Comparison of ENCODE assay signal across 19 cellular contexts in genomic region chr4:76657443-76657842, GRCh38.
DNase-seq lines count a peak whose midpoint lies in the region; ATAC-seq and TF ChIP-seq lines count a peak whose summit lies in the region.
"Had no signal": no experiment of that assay in that cellular context is flagged by ENCODE, and none has a peak within 500 bp of the region (broad histone marks: within the 10 kb centered on the region; RNA-seq: fewer than 3 reads in every experiment).

No MANE protein-coding gene starts in this region.

- H3K27me3 ChIP-seq in Loucy (ENCODE audit: insufficient read depth, low read length, poor library complexity, severe bottlenecking) (no peaks in the 10 kb centered on the region), colonic mucosa (no peaks in the 10 kb centered on the region), osteoblast (ENCODE audit: insufficient read depth, low read length) (no peaks in the 10 kb centered on the region), WERI-Rb-1 (ENCODE audit: insufficient read depth, low read depth, severe bottlenecking) (no peaks in the 10 kb centered on the region)
- H3K27me3 ChIP-seq: sigmoid colon had no signal

- intact Hi-C loops in colonic mucosa (cut with DNase I), result no loop called here

- H3K27ac ChIP-seq in colonic mucosa (peak overlapping the region; percentile 3), osteoblast (ENCODE audit: low read depth, low read length) (peak overlapping the region; percentile 79), WERI-Rb-1 (no peak overlapping the region)
- H3K27ac ChIP-seq: parathyroid adenoma had no signal

- no peaks in the 10 kb centered on the region for H4K20me1 ChIP-seq in Loucy (ENCODE audit: insufficient read depth, low read length, poor library complexity, severe bottlenecking)
- H4K20me1 ChIP-seq in osteoblast (ENCODE audit: insufficient read depth, low read length), result no peaks in the 10 kb centered on the region

- H3K9me3 ChIP-seq in Loucy (ENCODE audit: insufficient read depth, low read depth, low read length), result no peaks in the 10 kb centered on the region
- H3K9me3 ChIP-seq in colonic mucosa, result no peaks in the 10 kb centered on the region
- H3K9me3 ChIP-seq in osteoblast (ENCODE audit: low read depth, low read length), result no peaks in the 10 kb centered on the region
- no peaks in the 10 kb centered on the region for H3K9me3 ChIP-seq in WERI-Rb-1 (ENCODE audit: severe bottlenecking)
- H3K9me3 ChIP-seq: sigmoid colon had no signal

- H3K4me2 ChIP-seq in Loucy (ENCODE audit: low read depth, low read length, poor library complexity, severe bottlenecking), result no peak overlapping the region
- peak overlapping the region; percentile 61 for H3K4me2 ChIP-seq in osteoblast (ENCODE audit: insufficient read depth, low read length)

- H3K9me2 ChIP-seq in Loucy (replicated peaks; ENCODE audit: low read depth, low read length), result no peaks in the 10 kb centered on the region

- H3K4me1 ChIP-seq in Loucy (ENCODE audit: insufficient read depth, low read length, poor library complexity, severe bottlenecking), result peaks cover 10% of the 10 kb centered on the region
- H3K4me1 ChIP-seq in colonic mucosa, result no peaks in the 10 kb centered on the region
- peaks cover 38% of the 10 kb centered on the region for H3K4me1 ChIP-seq in osteoblast (ENCODE audit: insufficient read depth, low read length)
- H3K4me1 ChIP-seq: parathyroid adenoma had no signal

- ATAC-seq in GM18517 (IDR thresholded peaks at IDR 0.05; ENCODE audit: unreplicated experiment) (no peak), GM18858 (IDR thresholded peaks at IDR 0.05; ENCODE audit: unreplicated experiment) (no peak)
- no peak for ATAC-seq in activated CD4-positive, CD25-positive, alpha-beta regulatory T cell treated with anti-CD3 and anti-CD28 coated beads, Interleukin-2, amount 50 U/mL, for 24 hours
- ATAC-seq: activated CD8-positive, alpha-beta memory T cell treated with anti-CD3 and anti-CD28 coated beads, Interleukin-2, amount 10 ng/mL, durations not matched to agents 7 days and 5 days; natural killer cell treated with Interleukin-12 subunit alpha and Interleukin-12 subunit beta and Interleukin-15 and Interleukin-18, amount 100 ng/mL, for 72 hours; stimulated activated memory B cell treated with anti-CD40 and anti-IgM and Interleukin-4, amounts not matched to agents 10 μg/mL and 1 μg/mL and 100 μg/mL, for 72 hours; T-cell had no signal

- no peak overlapping the region for H3K4me3 ChIP-seq in Loucy (ENCODE audit: low read length, poor library complexity, severe bottlenecking)
- H3K4me3 ChIP-seq in colonic mucosa, result no peak overlapping the region
- no peak overlapping the region for H3K4me3 ChIP-seq in osteoblast (ENCODE audit: insufficient read depth, low read length)
- H3K4me3 ChIP-seq in WERI-Rb-1 (ENCODE audit: low read depth, low read length), result no peak overlapping the region
- H3K4me3 ChIP-seq: sigmoid colon had no signal

- no peak overlapping the region for H2AFZ ChIP-seq in Loucy (ENCODE audit: low read length)
- no peak overlapping the region for H2AFZ ChIP-seq in osteoblast (ENCODE audit: low read length)
- H2AFZ ChIP-seq: parathyroid adenoma had no signal

- DNase-seq in EH (ENCODE audit: low read depth) (peak; percentile 50), colonic mucosa (no peak), osteoblast (ENCODE audit: insufficient read length, low spot score, missing footprints) (no peak), WERI-Rb-1 (no peak)
- DNase-seq: activated CD4-positive, alpha-beta T cell treated with anti-CD3 and anti-CD28 coated beads for 4 hours; activated CD8-positive, alpha-beta memory T cell treated with anti-CD3 and anti-CD28 coated beads, Interleukin-2, amount 10 ng/mL, durations not matched to agents 7 days and 5 days; H7; NCI-H1417 treated with DMSO at 0.1 percent for 48 hours; NCI-H2171; NCI-H526; sigmoid colon; T-cell had no signal

- H3F3A ChIP-seq in Loucy (ENCODE audit: low read depth), result no peaks in the 10 kb centered on the region

- H3K9ac ChIP-seq in Loucy (ENCODE audit: low read depth, low read length, poor library complexity, severe bottlenecking) (no peak overlapping the region), colonic mucosa (ENCODE audit: low read depth in 2 of 2, low read length in 2 of 2) (no peak overlapping the region)
- H3K9ac ChIP-seq: parathyroid adenoma had no signal

- H3K36me3 ChIP-seq in Loucy (ENCODE audit: insufficient read depth, low read length) (no peaks in the 10 kb centered on the region), colonic mucosa (no peaks in the 10 kb centered on the region), osteoblast (ENCODE audit: insufficient read depth, low read length) (no peaks in the 10 kb centered on the region), WERI-Rb-1 (no peaks in the 10 kb centered on the region)
- H3K36me3 ChIP-seq: sigmoid colon had no signal

- TF ChIP-seq CTCF in Loucy (conservative IDR thresholded peaks at IDR 0.05; ENCODE audit: low read length) (peak; percentile 36; the same call in 1 of the 2 replicates), colonic mucosa (IDR thresholded peaks at IDR 0.05) (no peak), osteoblast (IDR thresholded peaks at IDR 0.05; ENCODE audit: extremely low read depth, low read depth, low read length) (no peak), WERI-Rb-1 (IDR thresholded peaks at IDR 0.05; ENCODE audit: low read depth, low read length) (no peak)

- H3K79me2 ChIP-seq in Loucy (ENCODE audit: insufficient read depth, low read length) (no peaks in the 10 kb centered on the region), osteoblast (ENCODE audit: insufficient read depth, low read length) (peaks cover under 1% of the 10 kb centered on the region)
- H3K79me2 ChIP-seq: parathyroid adenoma had no signal
